In the genomic region with DNA sequence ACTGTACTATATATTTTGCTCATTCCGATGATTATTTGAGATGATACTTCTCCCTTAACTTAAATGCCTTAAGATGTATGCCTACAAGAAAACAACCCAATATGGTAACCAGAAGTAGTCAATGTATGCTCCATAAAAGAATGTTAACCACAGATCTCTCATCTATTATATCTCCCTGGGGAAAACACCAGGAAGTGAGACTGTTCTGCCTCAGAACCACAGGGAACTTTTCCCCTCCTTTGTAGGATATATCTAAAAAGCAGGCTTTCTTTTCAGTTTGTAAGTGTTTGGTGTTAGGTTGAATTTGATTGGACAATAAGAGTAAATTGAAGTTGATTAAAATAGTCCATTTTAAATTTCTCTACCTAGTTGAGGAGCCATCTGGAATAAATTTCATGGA, we compare ENCODE assay signal across 21 cellular contexts.
"Had no signal": no experiment of that assay in that cellular context is flagged by ENCODE, and none has a peak within 500 bp of the region (broad histone marks: within the 10 kb centered on the region; RNA-seq: fewer than 3 reads in every experiment).

No MANE protein-coding gene starts in this region.

- H3K9me3 ChIP-seq: esophagus squamous epithelium, lower lobe of right lung, prostate gland, testis, tibial artery had no signal

- H3K4me1 ChIP-seq: esophagus squamous epithelium, lower lobe of right lung, prostate gland, right atrium auricular region, stomach, testis, tibial artery had no signal

- FAIRE-seq: keratinocyte had no signal

- H3K27ac ChIP-seq: coronary artery, esophagus squamous epithelium, lower lobe of right lung, prostate gland, right atrium auricular region, stomach, testis, tibial artery had no signal

- DNase-seq: dermis blood vessel endothelial cell; effector memory CD4-positive, alpha-beta T cell; erythroblast; esophagus squamous epithelium; head of caudate nucleus; left ventricle myocardium superior; lower lobe of right lung; naive B cell; stimulated activated CD4-positive, alpha-beta T cell treated with anti-CD3 and anti-CD28 coated beads, Interleukin-2, amount 100 ng/mL, for 24 hours; stimulated activated CD4-positive, alpha-beta T cell treated with anti-CD3 and anti-CD28 coated beads, Interleukin-4, amount 100 ng/mL, for 24 hours; stimulated activated naive CD4-positive, alpha-beta T cell treated with Interleukin-2 at 50 U/mL for 16 hours; stomach; testis; tibial artery had no signal

- H3K36me3 ChIP-seq: esophagus squamous epithelium, lower lobe of right lung, prostate gland, right atrium auricular region, stomach, tibial artery had no signal

- ATAC-seq: left ventricle myocardium superior; lower lobe of right lung; natural killer cell treated with Interleukin-12 subunit alpha and Interleukin-12 subunit beta and Interleukin-15 and Interleukin-18, amount 100 ng/mL, for 72 hours; sciatic nerve; stimulated activated effector memory CD8-positive, alpha-beta T cell treated with anti-CD3 and anti-CD28 coated beads, Interleukin-12 subunit alpha, Interleukin-12 subunit beta, amount 100 ng/mL, for 72 hours had no signal

- H3K4me3 ChIP-seq: coronary artery, esophagus squamous epithelium, lower lobe of right lung, prostate gland, right atrium auricular region, stomach, testis, tibial artery had no signal

- H3K27me3 ChIP-seq: esophagus squamous epithelium, right atrium auricular region, stomach, testis, tibial artery had no signal
